8 cellular contexts compared by ENCODE assay signal in the genomic region with DNA sequence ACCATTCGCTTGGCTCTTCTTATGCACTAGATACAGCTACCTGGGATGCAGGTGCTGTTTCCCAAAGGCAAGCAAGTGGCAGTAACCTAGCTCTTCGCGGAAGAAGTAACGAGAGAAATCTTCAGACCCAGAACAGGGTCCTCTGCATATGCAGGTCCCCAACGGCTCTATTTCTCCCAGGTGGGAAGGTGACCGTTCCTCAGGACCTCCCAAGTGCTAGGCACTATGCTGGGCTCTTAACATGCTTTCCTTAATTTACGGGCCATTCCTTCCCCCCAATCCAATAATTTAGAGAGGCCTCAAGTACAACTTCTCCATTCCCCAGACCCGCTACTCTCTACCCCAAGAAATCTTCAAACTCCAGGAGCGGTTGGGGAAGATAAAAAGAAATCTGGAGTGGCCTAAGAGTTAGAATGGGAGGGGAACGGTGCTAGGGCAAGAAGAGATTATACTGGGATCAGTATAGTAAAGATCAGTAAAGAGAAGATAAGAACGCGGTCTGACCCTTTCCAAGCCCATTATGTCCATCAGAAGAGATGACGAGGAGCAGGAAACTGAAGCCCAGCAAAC. TPM values are rescaled to one million over a fixed set of nuclear protein-coding genes. Genes with fewer than 3 reads are reported as not detected.
DNase-seq lines count a peak whose midpoint lies in the region; ATAC-seq and TF ChIP-seq lines count a peak whose summit lies in the region.

No MANE protein-coding gene starts in this region.

- H3K27ac ChIP-seq in adrenal gland: peak overlapping the region; percentile 51 to 97 (median 92)
- peak overlapping the region; percentile 86 to 92 (median 88) for H3K27ac ChIP-seq in right lobe of liver
- H3K27ac ChIP-seq in transverse colon: peak overlapping the region; percentile 90 to 93 (median 92)

- in situ Hi-C loops in transverse colon (cut with MboI; ENCODE audit: low pct_ligation_motif_present in 1 of 4, low pct_unique_long_range_greater_than_20kb in 1 of 4, low sequenced_read_pairs in 3 of 4): no loop called here

- ATAC-seq in right lobe of liver: no peak
- no peak for ATAC-seq in HG03196 (IDR thresholded peaks at IDR 0.05; ENCODE audit: unreplicated experiment)

- H3K4me3 Mint-ChIP-seq in activated naive CD4-positive, alpha-beta T cell treated with anti-CD3 and anti-CD28 coated beads for 36 hours: peak overlapping the region; percentile 94

- TF ChIP-seq CTCF in adrenal gland (IDR thresholded peaks at IDR 0.05): no peak
- TF ChIP-seq CTCF in right lobe of liver (IDR thresholded peaks at IDR 0.05): no peak
- TF ChIP-seq CTCF in transverse colon (IDR thresholded peaks at IDR 0.05): no peak

- H3K4me1 ChIP-seq in adrenal gland (replicated peaks in 1 of 2) (peaks cover 27 to 43% of the 10 kb centered on the region in 2 donors), right lobe of liver (peaks cover 0 to 20% (median 7%) of the 10 kb centered on the region in 4 donors), transverse colon (peaks cover 9 to 44% (median 37%) of the 10 kb centered on the region in 4 donors)

- H3K4me3 ChIP-seq in adrenal gland (peak overlapping the region; percentile 29 to 87 (median 72)), right lobe of liver (peak overlapping the region; percentile 84 to 91 (median 88)), transverse colon (peak overlapping the region; percentile 56 to 98 (median 88))

- no peaks in the 10 kb centered on the region for H3K27me3 Mint-ChIP-seq in activated naive CD4-positive, alpha-beta T cell treated with anti-CD3 and anti-CD28 coated beads for 36 hours (ENCODE audit: low read depth)

- 3 to 5% (median 4%) methylated on average over 13 of the region's 13 CpGs for WGBS in adrenal gland, 4 donors
- WGBS in right lobe of liver (ENCODE audit: insufficient coverage, low coverage, low lambda C conversion rate, missing lambda C conversion rate): 2% methylated on average over 9 of the region's 13 CpGs
- WGBS in transverse colon (ENCODE audit: low coverage in 1 of 2), 2 donors: 2% methylated on average over 13 of the region's 13 CpGs; no CpG with 5 or more reads in 1 of the 2 donors

- no peaks in the 10 kb centered on the region for H3K9me3 Mint-ChIP-seq in activated naive CD4-positive, alpha-beta T cell treated with anti-CD3 and anti-CD28 coated beads for 36 hours

- H3K27ac Mint-ChIP-seq in activated naive CD4-positive, alpha-beta T cell treated with anti-CD3 and anti-CD28 coated beads for 36 hours: peak overlapping the region; percentile 98

- CTCF ChIA-PET in activated naive CD4-positive, alpha-beta T cell treated with anti-CD3 and anti-CD28 coated beads for 36 hours (lab: Charles Lee): interaction anchor here (0.6 to 1.2 kb wide), 4 partner anchors 13 to 340 kb away, joined by 3 to 5 read pairs (median 4); no protein-coding TSS in a partner anchor

- TF ChIP-seq EP300 in transverse colon (IDR thresholded peaks at IDR 0.05; ENCODE audit: low read depth): no peak

- H3K36me3 Mint-ChIP-seq in activated naive CD4-positive, alpha-beta T cell treated with anti-CD3 and anti-CD28 coated beads for 36 hours (ENCODE audit: low read depth): peaks cover 18% of the 10 kb centered on the region

- intact Hi-C loops in activated naive CD4-positive, alpha-beta T cell treated with anti-CD3 and anti-CD28 coated beads for 36 hours (cut with micrococcal nuclease): loop anchor here (2.0 to 10.0 kb wide), 6 partner anchors 437 to 873 kb away; partner anchors contain the start of genes OSBPL9, RNF11, SCP2 and TUT4
- intact Hi-C loops in adrenal gland (cut with DNase I) (no loop called here), right lobe of liver (cut with DNase I) (no loop called here), transverse colon (cut with DNase I; ENCODE audit: low total_unique reads) (no loop called here)

- peaks cover 0 to 12% of the 10 kb centered on the region in 2 donors for H3K36me3 ChIP-seq in adrenal gland (replicated peaks in 1 of 2)
- peaks cover 0 to under 1% (median 0%) of the 10 kb centered on the region in 4 donors for H3K36me3 ChIP-seq in right lobe of liver
- H3K36me3 ChIP-seq in transverse colon: no peaks in the 10 kb centered on the region

- no peak for TF ChIP-seq POLR2A in adrenal gland (IDR thresholded peaks at IDR 0.05)
- no peak for TF ChIP-seq POLR2A in right lobe of liver (IDR thresholded peaks at IDR 0.05)
- no peak for TF ChIP-seq POLR2A in transverse colon (IDR thresholded peaks at IDR 0.05)

- H3K9me3 ChIP-seq in adrenal gland (replicated peaks in 1 of 3) (no peaks in the 10 kb centered on the region), right lobe of liver (no peaks in the 10 kb centered on the region), transverse colon (no peaks in the 10 kb centered on the region)

- DNase-seq in activated naive CD4-positive, alpha-beta T cell treated with anti-CD3 and anti-CD28 coated beads for 36 hours: no peak
- no peak for DNase-seq in activated naive CD4-positive, alpha-beta T cell treated with anti-CD3 and anti-CD28 coated beads, Interleukin-2, amount 50 U/mL, for 16 hours
- DNase-seq in adrenal gland (no peak), right lobe of liver (no peak), transverse colon (no peak), SHP77 treated with DMSO at 0.1 percent for 48 hours (lab: John Stamatoyannopoulos, UW) (no peak), HuH-7 (ENCODE audit: low spot score) (no peak)

- H3K27me3 ChIP-seq in adrenal gland: no peaks in the 10 kb centered on the region
- H3K27me3 ChIP-seq in right lobe of liver: no peaks in the 10 kb centered on the region
- no peaks in the 10 kb centered on the region for H3K27me3 ChIP-seq in transverse colon

- peaks cover 46% of the 10 kb centered on the region for H3K4me1 Mint-ChIP-seq in activated naive CD4-positive, alpha-beta T cell treated with anti-CD3 and anti-CD28 coated beads for 36 hours (ENCODE audit: low read depth)

RNA-seq across cellular contexts. Expression of gene TXNDC12, which starts 0.4 kb away (rescaled TPM):
- total RNA-seq in activated naive CD4-positive, alpha-beta T cell treated with anti-CD3 and anti-CD28 coated beads for 36 hours: 10 to 100 TPM; 32.4 to 44.0 TPM
- total RNA-seq in adrenal gland: 10 to 100 TPM; 37.4 to 69.5 (median 51.9) TPM
- polyA plus RNA-seq in adrenal gland: 10 to 100 TPM; 14.5 to 18.7 (median 18.7) TPM
- 10 to 100 TPM; 26.8 to 40.8 (median 32.0) TPM for total RNA-seq in right lobe of liver
- 100 to 1,000 TPM in 1 of 4 donors, 10 to 100 TPM in 3; 31.4 to 103 (median 35.0) TPM for total RNA-seq in transverse colon

RNA-seq across cellular contexts. Expression of gene BTF3L4, which starts 1.5 kb away (rescaled TPM):
- total RNA-seq in activated naive CD4-positive, alpha-beta T cell treated with anti-CD3 and anti-CD28 coated beads for 36 hours: 10 to 100 TPM; 38.4 to 38.7 TPM
- total RNA-seq in adrenal gland (10 to 100 TPM; 39.4 to 99.6 (median 54.5) TPM), right lobe of liver (10 to 100 TPM; 11.9 to 26.2 (median 15.2) TPM), transverse colon (10 to 100 TPM in 3 of 4 donors, 1 to 10 TPM in 1; 5.2 to 32.1 (median 14.2) TPM)
- 100 to 1,000 TPM in 1 of 3 donors, 10 to 100 TPM in 2; 47.6 to 126 (median 72.3) TPM for polyA plus RNA-seq in adrenal gland

RNA-seq across cellular contexts. Expression of gene KTI12, which starts 21.0 kb away (rescaled TPM):
- total RNA-seq in activated naive CD4-positive, alpha-beta T cell treated with anti-CD3 and anti-CD28 coated beads for 36 hours: 1 to 10 TPM; 7.3 to 7.6 TPM
- total RNA-seq in adrenal gland (10 to 100 TPM; 10.8 to 20.4 (median 13.1) TPM), right lobe of liver (1 to 10 TPM; 2.9 to 7.5 (median 4.2) TPM), transverse colon (1 to 10 TPM in 3 of 4 donors, not detected in 1; 1.8 to 7.9 (median 7.3) TPM)
- 1 to 10 TPM; 4.7 to 9.1 (median 6.2) TPM for polyA plus RNA-seq in adrenal gland
